10 cellular contexts compared by ENCODE assay signal in the genomic region with DNA sequence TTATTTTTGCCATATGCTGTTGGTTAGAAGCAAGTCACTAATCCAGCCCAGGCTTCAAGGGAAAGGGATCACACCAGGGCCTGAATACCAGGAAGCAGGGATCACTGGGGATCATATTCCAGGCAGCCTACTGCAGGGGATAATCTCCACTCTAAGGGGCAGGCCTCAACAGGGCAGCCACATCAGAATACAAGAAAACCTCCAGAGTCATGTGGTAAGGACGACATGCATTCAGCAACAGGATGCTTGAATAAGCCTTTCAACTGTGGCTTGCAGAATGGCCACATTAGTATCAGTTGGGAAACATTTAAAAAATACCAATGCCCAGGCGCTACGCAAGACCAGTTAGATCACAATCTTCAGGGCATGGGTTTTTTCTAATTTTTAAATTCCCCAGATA.
DNase-seq lines count a peak whose midpoint lies in the region; ATAC-seq and TF ChIP-seq lines count a peak whose summit lies in the region.
"Had no signal": no experiment of that assay in that cellular context is flagged by ENCODE, and none has a peak within 500 bp of the region (broad histone marks: within the 10 kb centered on the region; RNA-seq: fewer than 3 reads in every experiment).

No MANE protein-coding gene starts in this region.

- peak overlapping the region; percentile 49 for H4K8ac ChIP-seq in mesenchymal stem cell (ENCODE audit: low read length)

- no peak overlapping the region for H3K4me3 ChIP-seq in A673 (ENCODE audit: low read depth, low read length, poor library complexity, severe bottlenecking)
- no peak overlapping the region for H3K4me3 ChIP-seq in HL-60 (replicated peaks; ENCODE audit: insufficient read depth, low read length)
- H3K4me3 ChIP-seq in mesenchymal stem cell (ENCODE audit: insufficient read depth in 1 of 2, low read depth in 1 of 2, low read length in 2 of 2) = no peak overlapping the region
- H3K4me3 ChIP-seq in CD4-positive, alpha-beta memory T cell (ENCODE audit: low read length in 2 of 2) = no peak overlapping the region
- H3K4me3 ChIP-seq: prostate gland had no signal

- no peak overlapping the region for H2BK5ac ChIP-seq in mesenchymal stem cell (ENCODE audit: low read depth, low read length, poor library complexity, severe bottlenecking)

- H3K4me1 ChIP-seq in A673 (ENCODE audit: insufficient read depth, low read length, poor library complexity, severe bottlenecking) = peaks cover 44% of the 10 kb centered on the region
- H3K4me1 ChIP-seq in mesenchymal stem cell (ENCODE audit: control insufficient read depth, insufficient read depth, low read depth, low read length) = peaks cover 5% of the 10 kb centered on the region
- no peaks in the 10 kb centered on the region for H3K4me1 ChIP-seq in CD4-positive, alpha-beta memory T cell (ENCODE audit: insufficient read depth, low read length)

- 95% methylated on average over 3 of the region's 3 CpGs for WGBS in mesenchymal stem cell

- DNase-seq in A673 (ENCODE audit: low spot score) (no peak), HL-60 (ENCODE audit: low read depth in 1 of 2, low spot score in 1 of 2) (peak in 1 of 2 experiments; percentile 73), amniotic epithelial cell (ENCODE audit: low read depth) (peak; percentile 69), mesenchymal stem cell (peak; percentile 28), SK-N-DZ (ENCODE audit: low spot score) (no peak)
- DNase-seq in activated effector memory CD4-positive, alpha-beta T cell treated with Interleukin-2 at 50 U/mL for 16 hours = no peak
- no peak for DNase-seq in CD4-positive, alpha-beta memory T cell

- H3K27me3 ChIP-seq in A673 (replicated peaks; ENCODE audit: insufficient read depth, low read depth, low read length, poor library complexity) (no peaks in the 10 kb centered on the region), HL-60 (ENCODE audit: insufficient read depth, poor library complexity, severe bottlenecking) (no peaks in the 10 kb centered on the region), mesenchymal stem cell (ENCODE audit: control insufficient read depth in 1 of 2, insufficient read depth in 1 of 2, low read length in 2 of 2) (peaks cover 0 to 8% of the 10 kb centered on the region in 2 experiments)
- H3K27me3 ChIP-seq in CD4-positive, alpha-beta memory T cell (ENCODE audit: insufficient read depth, low read length) = no peaks in the 10 kb centered on the region

- H3K23ac ChIP-seq in mesenchymal stem cell (ENCODE audit: low read length in 2 of 2) = no peak overlapping the region

- H3K4me3 Mint-ChIP-seq in CD4-positive, alpha-beta memory T cell = no peak overlapping the region
- H3K4me3 Mint-ChIP-seq: stimulated activated naive CD8-positive, alpha-beta T cell treated with anti-CD3 and anti-CD28 coated beads, Interleukin-15, Interleukin-2, amounts not matched to agents 100 ng/mL and 50 ng/mL, for 24 hours had no signal

- no peak overlapping the region for H3K27ac Mint-ChIP-seq in CD4-positive, alpha-beta memory T cell
- H3K27ac Mint-ChIP-seq: stimulated activated naive CD8-positive, alpha-beta T cell treated with anti-CD3 and anti-CD28 coated beads, Interleukin-15, Interleukin-2, amounts not matched to agents 100 ng/mL and 50 ng/mL, for 24 hours had no signal

- no peak overlapping the region for H2BK12ac ChIP-seq in mesenchymal stem cell (ENCODE audit: low read length in 2 of 2)

- peak overlapping the region; percentile 14 for H3K27ac ChIP-seq in A673 (ENCODE audit: low read depth, low read length, poor library complexity, severe bottlenecking)
- H3K27ac ChIP-seq in HL-60 (replicated peaks) = peak overlapping the region; percentile 91
- H3K27ac ChIP-seq in mesenchymal stem cell (ENCODE audit: low read length, poor library complexity, severe bottlenecking) = no peak overlapping the region
- no peak overlapping the region for H3K27ac ChIP-seq in CD4-positive, alpha-beta memory T cell (ENCODE audit: low read depth, low read length)
- H3K27ac ChIP-seq: prostate gland had no signal

- H2BK15ac ChIP-seq in mesenchymal stem cell (ENCODE audit: low read depth, poor library complexity, severe bottlenecking) = no peak overlapping the region

- peaks cover 0 to 9% (median 2%) of the 10 kb centered on the region in 4 donors for H3K4me1 Mint-ChIP-seq in CD4-positive, alpha-beta memory T cell

- H2AK5ac ChIP-seq in mesenchymal stem cell (ENCODE audit: low read length, severe bottlenecking) = no peak overlapping the region

- H2BK120ac ChIP-seq in mesenchymal stem cell (ENCODE audit: low read depth, low read length) = no peak overlapping the region

- CTCF ChIA-PET in A673 (lab: Charles Lee) = no interaction called here
- CTCF ChIA-PET in CD4-positive, alpha-beta memory T cell (lab: Charles Lee; ENCODE audit: partially characterized antibody) = no interaction called here

- no peak overlapping the region for H2AFZ ChIP-seq in mesenchymal stem cell (ENCODE audit: low read depth, low read length)

- H3K18ac ChIP-seq in mesenchymal stem cell (ENCODE audit: low read depth in 1 of 2, low read length in 2 of 2) = no peak overlapping the region

- no peaks in the 10 kb centered on the region for H3K36me3 Mint-ChIP-seq in CD4-positive, alpha-beta memory T cell

- TF ChIP-seq CTCF in A673 (conservative IDR thresholded peaks at IDR 0.05; ENCODE audit: low read depth, low read length) (no peak), HL-60 (IDR thresholded peaks at IDR 0.05; ENCODE audit: insufficient read depth, low read length) (no peak)

- no peak overlapping the region for H3K14ac ChIP-seq in mesenchymal stem cell (ENCODE audit: low read length in 2 of 2)

- no peak overlapping the region for H3K4me2 ChIP-seq in mesenchymal stem cell (ENCODE audit: low read length, poor library complexity, severe bottlenecking)

- peak overlapping the region; percentile 45 for H3K9ac ChIP-seq in mesenchymal stem cell (ENCODE audit: low read length)

- peaks cover 7 to 14% of the 10 kb centered on the region in 2 donors for H3K27me3 Mint-ChIP-seq in CD4-positive, alpha-beta memory T cell

- POLR2A ChIA-PET in A673 (lab: Charles Lee; ENCODE audit: low non-redundant PET) = no interaction called here
- POLR2A ChIA-PET in CD4-positive, alpha-beta memory T cell (lab: Charles Lee; ENCODE audit: partially characterized antibody) = no interaction called here

- no peak overlapping the region for H4K91ac ChIP-seq in mesenchymal stem cell (ENCODE audit: low read length)

- H3K36me3 ChIP-seq in A673 (ENCODE audit: insufficient read depth, low read length, poor library complexity, severe bottlenecking) (no peaks in the 10 kb centered on the region), mesenchymal stem cell (ENCODE audit: control insufficient read depth in 1 of 2, insufficient read depth in 2 of 2, low read depth in 1 of 2, low read length in 2 of 2) (no peaks in the 10 kb centered on the region)
- no peaks in the 10 kb centered on the region for H3K36me3 ChIP-seq in CD4-positive, alpha-beta memory T cell (ENCODE audit: insufficient read depth, low read length)
- H3K36me3 ChIP-seq: prostate gland had no signal

- H3K4ac ChIP-seq in mesenchymal stem cell (ENCODE audit: low read depth in 1 of 2, low read length in 2 of 2) = no peak overlapping the region

- no TSS peak for BruUV-seq in A673 (replicated peaks; lab: Mats Ljungman, UMichigan)

- H3K79me1 ChIP-seq in mesenchymal stem cell (replicated peaks; ENCODE audit: low read length, poor library complexity, severe bottlenecking) = no peaks in the 10 kb centered on the region

- no peaks in the 10 kb centered on the region for H3K9me3 Mint-ChIP-seq in CD4-positive, alpha-beta memory T cell
- H3K9me3 Mint-ChIP-seq: stimulated activated naive CD8-positive, alpha-beta T cell treated with anti-CD3 and anti-CD28 coated beads, Interleukin-15, Interleukin-2, amounts not matched to agents 100 ng/mL and 50 ng/mL, for 24 hours had no signal

- H3K9me3 ChIP-seq in A673 (ENCODE audit: low read depth, low read length, poor library complexity, severe bottlenecking) (no peaks in the 10 kb centered on the region), mesenchymal stem cell (ENCODE audit: control insufficient read depth, low read length) (no peaks in the 10 kb centered on the region)
- no peaks in the 10 kb centered on the region for H3K9me3 ChIP-seq in CD4-positive, alpha-beta memory T cell (ENCODE audit: control insufficient read depth in 1 of 2, low read length in 2 of 2)
- H3K9me3 ChIP-seq: prostate gland had no signal

- intact Hi-C loops in A673 (cut with micrococcal nuclease; ENCODE audit: unreplicated experiment) = loop anchor here (10.0 kb wide), 1 partner anchor 357 kb away; no protein-coding TSS in a partner anchor
- intact Hi-C loops in CD4-positive, alpha-beta memory T cell (cut with micrococcal nuclease) = no loop called here

- ATAC-seq in GM18873 (IDR thresholded peaks at IDR 0.05; ENCODE audit: low FRiP score, unreplicated experiment) = no peak

Comparison
In these comparisons a context has a peak if more than half of its experiments do, and no peak if none do; other contexts are left out.
1. DNase-seq: peak in amniotic epithelial cell (single experiment) and mesenchymal stem cell (single experiment); none in A673 (single experiment), activated effector memory CD4-positive, alpha-beta T cell treated with Interleukin-2 at 50 U/mL for 16 hours (single experiment), CD4-positive, alpha-beta memory T cell (0 of 5) and SK-N-DZ (single experiment).
2. H3K27ac ChIP-seq: peak in A673 (single experiment) and HL-60 (single experiment); none in mesenchymal stem cell (single experiment) and CD4-positive, alpha-beta memory T cell (single experiment).